ENCODE assay signal across 1 cellular context in the genomic region with DNA sequence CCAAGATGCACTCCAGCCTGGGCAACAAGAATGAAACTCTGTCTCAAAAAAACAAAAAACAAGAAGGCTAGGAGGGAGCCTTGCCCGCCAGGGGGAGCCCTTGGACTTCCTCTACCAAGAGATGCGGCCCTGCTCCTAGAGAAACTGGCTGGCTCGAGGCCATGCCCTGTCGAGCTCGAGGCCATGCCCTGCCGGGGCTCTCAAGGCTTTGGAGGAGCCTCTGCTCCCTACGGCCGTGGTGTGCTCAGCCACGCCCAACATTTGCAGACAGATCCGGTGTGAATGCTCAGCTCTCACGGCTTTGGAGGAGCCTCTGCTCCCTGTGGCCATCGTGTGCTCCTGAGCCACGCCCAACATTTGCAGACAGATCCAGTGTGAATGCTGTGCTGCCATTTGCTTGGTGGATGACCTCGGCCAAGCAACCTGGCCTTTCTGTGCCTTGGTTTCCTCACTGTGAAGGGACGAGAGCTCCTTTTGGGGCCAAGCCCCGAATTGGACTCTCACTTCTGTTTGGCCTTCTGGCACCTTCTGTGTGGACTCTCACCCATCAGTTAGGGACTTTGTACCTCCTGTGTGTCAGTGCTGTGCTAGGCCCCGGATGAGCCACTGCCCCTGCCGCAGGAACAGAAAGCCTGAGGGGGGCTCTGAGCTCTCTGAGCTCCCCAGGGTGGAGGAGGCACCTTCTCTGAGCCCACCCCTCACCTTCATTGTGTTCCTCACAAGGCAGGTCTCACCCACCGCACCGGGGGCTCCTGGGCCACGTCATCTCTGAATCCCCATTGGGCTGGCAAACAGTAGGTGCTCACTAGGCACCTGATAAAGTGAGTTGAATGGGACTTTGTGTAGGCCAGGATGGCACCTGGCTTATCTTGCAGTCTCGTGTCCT.
A peak's percentile ranks its signal among the peaks of the same experiment; 100 is the strongest.
TF ChIP-seq lines count a peak whose summit lies in the region.

No MANE protein-coding gene starts in this region.

TF ChIP-seq in HEK293, 187 proteins besides CTCF, POLR2A, EP300 and RAD21 (continued from another document):
- no peak for TF ChIP-seq KLF17 (tag by site-specific recombination; IDR thresholded peaks at IDR 0.05)
- no peak for TF ChIP-seq PRDM4 (tag by site-specific recombination; IDR thresholded peaks at IDR 0.05)
- TF ChIP-seq ZXDB (tag by site-specific recombination; IDR thresholded peaks at IDR 0.05), result 0 out of 2 replicates have a peak, but pooled peaks have one; percentile 24
- peak; percentile 31; the same call in 1 of the 2 replicates for TF ChIP-seq ZFP37 (tag by site-specific recombination; IDR thresholded peaks at IDR 0.05)
- TF ChIP-seq ZNF768 (tag by site-specific recombination; IDR thresholded peaks at IDR 0.05), result no peak
- peak; percentile 68; the same call in 1 of the 2 replicates for TF ChIP-seq ZNF394 (tag by site-specific recombination; IDR thresholded peaks at IDR 0.05; ENCODE audit: borderline replicate concordance)
- TF ChIP-seq ZNF19 (tag by site-specific recombination; IDR thresholded peaks at IDR 0.05; ENCODE audit: low read depth), result no peak
